In the genomic region with DNA sequence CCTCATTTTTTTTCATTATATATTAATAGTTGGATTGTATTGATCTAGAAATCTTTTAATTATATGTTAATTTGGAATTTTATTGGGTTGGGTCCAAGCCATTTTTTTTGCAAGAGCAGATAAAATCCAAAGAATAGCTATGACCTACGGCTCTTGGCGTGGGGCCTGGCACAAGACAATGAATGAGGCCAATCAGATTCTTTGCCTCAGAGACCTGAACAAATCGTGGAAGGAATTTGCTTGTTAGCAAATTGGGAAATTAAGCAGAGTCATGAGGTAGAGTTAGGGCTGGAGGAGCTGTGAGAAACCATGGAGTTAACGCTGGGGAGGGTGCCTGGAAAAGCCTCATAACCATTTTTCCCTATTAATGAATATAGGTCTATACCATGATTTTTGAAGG, we compare ENCODE assay signal across 1 cellular context.
TF ChIP-seq lines count a peak whose summit lies in the region.

No MANE protein-coding gene starts in this region.

TF ChIP-seq in GM23338, 12 proteins besides CTCF, POLR2A, EP300 and RAD21 (continued from another document):
- TF ChIP-seq, protein P1, sequence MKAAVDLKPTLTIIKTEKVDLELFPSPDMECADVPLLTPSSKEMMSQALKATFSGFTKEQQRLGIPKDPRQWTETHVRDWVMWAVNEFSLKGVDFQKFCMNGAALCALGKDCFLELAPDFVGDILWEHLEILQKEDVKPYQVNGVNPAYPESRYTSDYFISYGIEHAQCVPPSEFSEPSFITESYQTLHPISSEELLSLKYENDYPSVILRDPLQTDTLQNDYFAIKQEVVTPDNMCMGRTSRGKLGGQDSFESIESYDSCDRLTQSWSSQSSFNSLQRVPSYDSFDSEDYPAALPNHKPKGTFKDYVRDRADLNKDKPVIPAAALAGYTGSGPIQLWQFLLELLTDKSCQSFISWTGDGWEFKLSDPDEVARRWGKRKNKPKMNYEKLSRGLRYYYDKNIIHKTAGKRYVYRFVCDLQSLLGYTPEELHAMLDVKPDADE (IDR thresholded peaks at IDR 0.05), result no peak
